In the genomic region with DNA sequence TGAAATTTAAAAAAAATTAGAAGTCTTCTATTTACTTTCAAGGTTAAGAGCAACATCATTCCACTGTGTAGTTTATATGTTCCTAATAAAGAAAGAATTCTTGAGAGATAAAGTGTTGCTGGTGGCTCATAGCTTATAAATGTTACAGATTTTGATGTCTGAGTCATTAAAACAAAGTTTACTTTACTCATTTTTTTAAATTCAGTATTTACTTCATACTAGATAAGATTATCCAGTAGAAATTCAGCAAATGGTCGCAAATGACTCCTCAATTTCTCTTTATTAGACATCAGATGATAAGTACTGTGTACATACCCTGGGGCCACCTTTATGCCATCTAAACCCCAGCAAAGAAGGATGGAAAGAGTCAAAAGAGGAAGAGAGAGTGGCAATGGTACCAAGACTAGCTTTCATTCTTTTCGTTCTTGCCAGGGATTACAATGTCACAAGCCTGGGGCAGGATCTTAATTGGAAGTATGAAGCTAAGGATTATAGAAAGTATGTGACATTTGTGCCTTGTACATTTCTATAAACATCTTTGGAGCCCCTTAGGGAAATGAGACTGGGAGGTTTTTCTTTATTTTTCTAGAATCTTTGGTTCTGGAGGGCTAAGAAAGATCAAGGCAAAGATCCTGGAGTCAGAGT, we compare ENCODE assay signal across 21 cellular contexts.
DNase-seq lines count a peak whose midpoint lies in the region; ATAC-seq lines count a peak whose summit lies in the region.
"Had no signal": no experiment of that assay in that cellular context is flagged by ENCODE, and none has a peak within 500 bp of the region (broad histone marks: within the 10 kb centered on the region; RNA-seq: fewer than 3 reads in every experiment).

No MANE protein-coding gene starts in this region.

- no peaks in the 10 kb centered on the region for H3K36me3 ChIP-seq in adipocyte (ENCODE audit: control insufficient read depth, insufficient read depth, low read length, severe bottlenecking)
- no peaks in the 10 kb centered on the region for H3K36me3 ChIP-seq in effector memory CD4-positive, alpha-beta T cell (ENCODE audit: control insufficient read depth, insufficient read depth, low read length)
- H3K36me3 ChIP-seq: adrenal gland, transverse colon had no signal

- no peaks in the 10 kb centered on the region for H3K27me3 ChIP-seq in adipocyte (replicated peaks; ENCODE audit: control insufficient read depth, insufficient read depth, low read length)
- H3K27me3 ChIP-seq in effector memory CD4-positive, alpha-beta T cell (replicated peaks; ENCODE audit: control insufficient read depth, insufficient read depth, low read length, poor library complexity, severe bottlenecking), result no peaks in the 10 kb centered on the region
- H3K27me3 ChIP-seq: adrenal gland, transverse colon had no signal

- H3K9me3 ChIP-seq in adipocyte (ENCODE audit: control insufficient read depth, low read length), result no peaks in the 10 kb centered on the region
- H3K9me3 ChIP-seq in effector memory CD4-positive, alpha-beta T cell (ENCODE audit: control insufficient read depth, low read length), result no peaks in the 10 kb centered on the region
- H3K9me3 ChIP-seq: adrenal gland, transverse colon had no signal

- DNase-seq in GM03348 (ENCODE audit: low spot score), result peak; percentile 41
- DNase-seq in adipocyte (ENCODE audit: low read depth), result peak; percentile 75
- peak; percentile 66 for DNase-seq in fibroblast of peridontal ligament (ENCODE audit: extremely low read depth)
- no peak for DNase-seq in HuH-7 (ENCODE audit: low spot score)
- DNase-seq in NCI-H1436 (lab: John Stamatoyannopoulos, UW), result no peak
- DNase-seq in effector memory CD4-positive, alpha-beta T cell, result no peak
- DNase-seq: activated CD4-positive, alpha-beta T cell treated with anti-CD3 and anti-CD28 coated beads, Interleukin-2, amount 10 ng/mL, durations not matched to agents 7 days and 5 days; activated CD8-positive, alpha-beta memory T cell treated with anti-CD3 and anti-CD28 coated beads, Interleukin-2, amount 50 U/mL, for 4 hours; activated effector memory CD4-positive, alpha-beta T cell treated with Interleukin-2 at 50 U/mL for 16 hours; adrenal gland; CD4-positive, alpha-beta T cell; KBM-7; left cardiac atrium; MV-4-11; natural killer cell; NCI-H187 treated with DMSO at 0.1 percent for 48 hours; NCI-H2227 treated with DMSO at 0.1 percent for 48 hours; RPMI8226; stimulated activated CD4-positive, alpha-beta T cell treated with anti-CD3 and anti-CD28 coated beads, Interleukin-2, amount 100 ng/mL, for 48 hours; transverse colon had no signal

- H3K4me3 ChIP-seq in adipocyte (ENCODE audit: low read length), result no peak overlapping the region
- H3K4me3 ChIP-seq in effector memory CD4-positive, alpha-beta T cell (ENCODE audit: insufficient read depth, low read depth, low read length, poor library complexity, severe bottlenecking), result no peak overlapping the region
- H3K4me3 ChIP-seq: adrenal gland, transverse colon had no signal

- H3K27ac ChIP-seq in effector memory CD4-positive, alpha-beta T cell (ENCODE audit: insufficient read depth, low read length, poor library complexity, severe bottlenecking), result no peak overlapping the region
- H3K27ac ChIP-seq: adrenal gland, transverse colon had no signal

- H3K9ac ChIP-seq in adipocyte (ENCODE audit: low read length), result no peak overlapping the region

- peaks cover 24% of the 10 kb centered on the region for H3K4me1 ChIP-seq in adipocyte (ENCODE audit: control insufficient read depth, insufficient read depth, low read length)
- H3K4me1 ChIP-seq in effector memory CD4-positive, alpha-beta T cell (ENCODE audit: control insufficient read depth, insufficient read depth, low read length, poor library complexity, severe bottlenecking), result no peaks in the 10 kb centered on the region
- H3K4me1 ChIP-seq: adrenal gland, transverse colon had no signal

- ATAC-seq in HG03039 (IDR thresholded peaks at IDR 0.05; ENCODE audit: unreplicated experiment), result no peak
- ATAC-seq: natural killer cell had no signal

Comparison
In these comparisons a context has a peak if more than half of its experiments do, and no peak if none do; other contexts are left out.
1. DNase-seq: peak in GM03348 (single experiment), adipocyte (single experiment) and fibroblast of peridontal ligament (single experiment); none in HuH-7 (single experiment), NCI-H1436 (single experiment) and effector memory CD4-positive, alpha-beta T cell (0 of 3).